ENCODE assay signal across 32 cellular contexts in genomic region chr15:35120173-35120572, GRCh38. TPM values are rescaled to one million over a fixed set of nuclear protein-coding genes. Genes with fewer than 3 reads are reported as not detected.
"Had no signal": no experiment of that assay in that cellular context is flagged by ENCODE, and none has a peak within 500 bp of the region (broad histone marks: within the 10 kb centered on the region; RNA-seq: fewer than 3 reads in every experiment).

No MANE protein-coding gene starts in this region.

- H3K27me3 Mint-ChIP-seq: activated CD4-positive, alpha-beta T cell treated with anti-CD3 and anti-CD28 coated beads, Interleukin-2, amount 10 ng/mL, durations not matched to agents 7 days and 5 days; activated CD8-positive, alpha-beta T cell treated with anti-CD3 and anti-CD28 coated beads for 36 hours; activated naive CD4-positive, alpha-beta T cell treated with anti-CD3 and anti-CD28 coated beads, Interleukin-2, amount 50 U/mL, for 24 hours; activated naive CD8-positive, alpha-beta T cell treated with anti-CD3 and anti-CD28 coated beads for 36 hours; activated naive CD8-positive, alpha-beta T cell treated with anti-CD3 and anti-CD28 coated beads, Interleukin-2, amount 50 U/mL, for 24 hours had no signal

- H3K4me3 ChIP-seq: adrenal gland, body of pancreas, esophagus muscularis mucosa, gastrocnemius medialis had no signal

- H3K4me1 ChIP-seq: foreskin keratinocyte, gastrocnemius medialis had no signal

- H3K27ac ChIP-seq: adrenal gland, body of pancreas, esophagus muscularis mucosa, foreskin keratinocyte, gastrocnemius medialis had no signal

- H3K36me3 ChIP-seq: adrenal gland, esophagus muscularis mucosa, gastrocnemius medialis had no signal

- H3K27ac Mint-ChIP-seq: activated CD4-positive, alpha-beta T cell treated with anti-CD3 and anti-CD28 coated beads, Interleukin-2, amount 10 ng/mL, durations not matched to agents 7 days and 5 days; activated CD8-positive, alpha-beta T cell treated with anti-CD3 and anti-CD28 coated beads for 36 hours; activated naive CD4-positive, alpha-beta T cell treated with anti-CD3 and anti-CD28 coated beads for 36 hours; activated naive CD4-positive, alpha-beta T cell treated with anti-CD3 and anti-CD28 coated beads, Interleukin-2, amount 50 U/mL, for 24 hours; activated naive CD8-positive, alpha-beta T cell treated with anti-CD3 and anti-CD28 coated beads for 36 hours; activated naive CD8-positive, alpha-beta T cell treated with anti-CD3 and anti-CD28 coated beads, Interleukin-2, amount 50 U/mL, for 24 hours; activated T-helper 17 cell treated with anti-CD3 and anti-CD28 coated beads, Interleukin-2, amount 50 U/mL, for 72 hours; effector memory CD8-positive, alpha-beta T cell; WTC11 had no signal

- FAIRE-seq: colon had no signal

- H3K4me3 Mint-ChIP-seq: activated CD4-positive, alpha-beta T cell treated with anti-CD3 and anti-CD28 coated beads, Interleukin-2, amount 10 ng/mL, durations not matched to agents 7 days and 5 days; activated CD8-positive, alpha-beta T cell treated with anti-CD3 and anti-CD28 coated beads for 36 hours; activated naive CD4-positive, alpha-beta T cell treated with anti-CD3 and anti-CD28 coated beads for 36 hours; activated naive CD4-positive, alpha-beta T cell treated with anti-CD3 and anti-CD28 coated beads, Interleukin-2, amount 50 U/mL, for 24 hours; activated naive CD8-positive, alpha-beta T cell treated with anti-CD3 and anti-CD28 coated beads for 36 hours; activated naive CD8-positive, alpha-beta T cell treated with anti-CD3 and anti-CD28 coated beads, Interleukin-2, amount 50 U/mL, for 24 hours; activated T-cell treated with anti-CD3 and anti-CD28 coated beads, Interleukin-2, amount 50 U/mL, for 4 hours; activated T-helper 17 cell treated with anti-CD3 and anti-CD28 coated beads, Interleukin-2, amount 50 U/mL, for 72 hours; effector memory CD8-positive, alpha-beta T cell; WTC11 had no signal

- H3K4me1 Mint-ChIP-seq: activated CD4-positive, alpha-beta T cell treated with anti-CD3 and anti-CD28 coated beads, Interleukin-2, amount 10 ng/mL, durations not matched to agents 7 days and 5 days; activated naive CD4-positive, alpha-beta T cell treated with anti-CD3 and anti-CD28 coated beads, Interleukin-2, amount 50 U/mL, for 24 hours; activated naive CD8-positive, alpha-beta T cell treated with anti-CD3 and anti-CD28 coated beads for 36 hours; activated naive CD8-positive, alpha-beta T cell treated with anti-CD3 and anti-CD28 coated beads, Interleukin-2, amount 50 U/mL, for 24 hours; activated T-helper 17 cell treated with anti-CD3 and anti-CD28 coated beads, Interleukin-2, amount 50 U/mL, for 72 hours had no signal

- H3K9me3 Mint-ChIP-seq: activated CD8-positive, alpha-beta T cell treated with anti-CD3 and anti-CD28 coated beads for 36 hours; activated naive CD4-positive, alpha-beta T cell treated with anti-CD3 and anti-CD28 coated beads for 36 hours; activated naive CD4-positive, alpha-beta T cell treated with anti-CD3 and anti-CD28 coated beads, Interleukin-2, amount 50 U/mL, for 24 hours; activated naive CD8-positive, alpha-beta T cell treated with anti-CD3 and anti-CD28 coated beads for 36 hours; activated naive CD8-positive, alpha-beta T cell treated with anti-CD3 and anti-CD28 coated beads, Interleukin-2, amount 50 U/mL, for 24 hours; activated T-helper 17 cell treated with anti-CD3 and anti-CD28 coated beads, Interleukin-2, amount 50 U/mL, for 72 hours had no signal

- H3K27me3 ChIP-seq: adrenal gland, body of pancreas, esophagus muscularis mucosa, foreskin keratinocyte, gastrocnemius medialis had no signal

- H3K9me3 ChIP-seq: adrenal gland, body of pancreas, esophagus muscularis mucosa, gastrocnemius medialis had no signal

- DNase-seq: activated CD4-positive, alpha-beta T cell treated with anti-CD3 and anti-CD28 coated beads for 1 hour; activated CD4-positive, alpha-beta T cell treated with anti-CD3 and anti-CD28 coated beads for 4 hours; activated CD4-positive, alpha-beta T cell treated with anti-CD3 and anti-CD28 coated beads, Interleukin-2, amount 10 ng/mL, durations not matched to agents 7 days and 5 days; activated CD4-positive, alpha-beta T cell treated with anti-CD3 and anti-CD28 coated beads, Interleukin-2, amount 50 U/mL, for 4 hours; activated CD8-positive, alpha-beta memory T cell treated with anti-CD3 and anti-CD28 coated beads for 24 hours; activated CD8-positive, alpha-beta T cell treated with anti-CD3 and anti-CD28 coated beads for 36 hours; activated effector memory CD4-positive, alpha-beta T cell treated with Interleukin-2 at 50 U/mL for 16 hours; activated naive CD4-positive, alpha-beta T cell treated with anti-CD3 and anti-CD28 coated beads for 36 hours; activated naive CD8-positive, alpha-beta T cell treated with anti-CD3 and anti-CD28 coated beads for 36 hours; activated naive CD8-positive, alpha-beta T cell treated with anti-CD3 and anti-CD28 coated beads, Interleukin-2, amount 50 U/mL, for 24 hours; activated T-cell treated with anti-CD3 and anti-CD28 coated beads, Interleukin-2, amount 50 U/mL, for 4 hours; adrenal gland; amygdala; aorta; body of pancreas; caudate nucleus; cortex of kidney; dermis blood vessel endothelial cell; effector CD4-positive, alpha-beta T cell; effector memory CD8-positive, alpha-beta T cell; erythroblast; foreskin keratinocyte; gastrocnemius medialis; glutamatergic neuron; T-helper 2 cell had no signal

RNA-seq across cellular contexts. Expression of gene NANOGP8, which starts 35.1 kb away (rescaled TPM):
- total RNA-seq: activated CD4-positive, alpha-beta T cell treated with anti-CD3 and anti-CD28 coated beads, Interleukin-2, amount 10 ng/mL, durations not matched to agents 7 days and 5 days; activated CD8-positive, alpha-beta T cell treated with anti-CD3 and anti-CD28 coated beads for 36 hours; activated naive CD4-positive, alpha-beta T cell treated with anti-CD3 and anti-CD28 coated beads for 36 hours; activated naive CD8-positive, alpha-beta T cell treated with anti-CD3 and anti-CD28 coated beads for 36 hours; activated T-cell treated with anti-CD3 and anti-CD28 coated beads, Interleukin-2, amount 50 U/mL, for 4 hours; activated T-helper 17 cell treated with anti-CD3 and anti-CD28 coated beads, Interleukin-2, amount 50 U/mL, for 72 hours; chondrocyte; dermis blood vessel endothelial cell; foreskin keratinocyte; gastrocnemius medialis; T-helper 1 cell treated with Interleukin-12 subunit alpha and Interleukin-12 subunit beta and Interleukin-4 antibody, amounts not matched to agents 30 ng/mL and 1 ng/mL, for 36 hours had no signal
- polyA plus RNA-seq: adrenal gland, aorta, foreskin keratinocyte had no signal
